Comparison of ENCODE assay signal across 10 cellular contexts in genomic region chr15:100940785-100941379, GRCh38. TPM values are rescaled to one million over a fixed set of nuclear protein-coding genes. Genes with fewer than 3 reads are reported as not detected.
DNase-seq lines count a peak whose midpoint lies in the region; ATAC-seq and TF ChIP-seq lines count a peak whose summit lies in the region.
"Had no signal": no experiment of that assay in that cellular context is flagged by ENCODE, and none has a peak within 500 bp of the region (broad histone marks: within the 10 kb centered on the region; RNA-seq: fewer than 3 reads in every experiment).

No MANE protein-coding gene starts in this region.

- peaks cover 11% of the 10 kb centered on the region for H3K4me1 ChIP-seq in lower lobe of right lung

- H3K9me3 ChIP-seq in lower lobe of right lung = no peaks in the 10 kb centered on the region

- peak; percentile 45 for DNase-seq in KG1 (lab: John Stamatoyannopoulos, UW)
- DNase-seq in lower lobe of right lung = peak; percentile 66
- no peak for DNase-seq in anterior cingulate cortex (lab: John Stamatoyannopoulos, UW)
- no peak for DNase-seq in stimulated activated naive CD4-positive, alpha-beta T cell treated with Interleukin-2 at 50 U/mL for 16 hours (lab: John Stamatoyannopoulos, UW)
- DNase-seq in activated T-helper 1 cell treated with anti-CD3 and anti-CD28 coated beads, Interleukin-12 subunit alpha, Interleukin-12 subunit beta, Interleukin-2, Interleukin-4 antibody, amounts not matched to agents 30 ng/mL and 10 ng/mL and 1 ng/mL, durations not matched to agents 14 hours and 24 hours and 36 hours (ENCODE audit: low spot score) = no peak
- DNase-seq in NCI-H82 (lab: John Stamatoyannopoulos, UW) = no peak
- DNase-seq: activated T-cell treated with anti-CD3 and anti-CD28 coated beads, Interleukin-2, amount 50 U/mL, for 1 hour; midbrain had no signal

- no peaks in the 10 kb centered on the region for H3K9me3 Mint-ChIP-seq in activated T-helper 1 cell treated with anti-CD3 and anti-CD28 coated beads, Interleukin-12 subunit alpha, Interleukin-12 subunit beta, Interleukin-2, Interleukin-4 antibody, amounts not matched to agents 30 ng/mL and 10 ng/mL and 1 ng/mL, durations not matched to agents 14 hours and 24 hours and 36 hours

- H3K27me3 ChIP-seq in lower lobe of right lung (ENCODE audit: low read depth) = no peaks in the 10 kb centered on the region

- H3K36me3 ChIP-seq in lower lobe of right lung = no peaks in the 10 kb centered on the region

- H3K27ac Mint-ChIP-seq in activated T-helper 1 cell treated with anti-CD3 and anti-CD28 coated beads, Interleukin-12 subunit alpha, Interleukin-12 subunit beta, Interleukin-2, Interleukin-4 antibody, amounts not matched to agents 30 ng/mL and 10 ng/mL and 1 ng/mL, durations not matched to agents 14 hours and 24 hours and 36 hours = no peak overlapping the region

- H3K27ac ChIP-seq in lower lobe of right lung = no peak overlapping the region

- no peaks in the 10 kb centered on the region for H3K4me1 Mint-ChIP-seq in activated T-helper 1 cell treated with anti-CD3 and anti-CD28 coated beads, Interleukin-12 subunit alpha, Interleukin-12 subunit beta, Interleukin-2, Interleukin-4 antibody, amounts not matched to agents 30 ng/mL and 10 ng/mL and 1 ng/mL, durations not matched to agents 14 hours and 24 hours and 36 hours (ENCODE audit: low read depth)

- no peak overlapping the region for H3K4me3 Mint-ChIP-seq in activated T-helper 1 cell treated with anti-CD3 and anti-CD28 coated beads, Interleukin-12 subunit alpha, Interleukin-12 subunit beta, Interleukin-2, Interleukin-4 antibody, amounts not matched to agents 30 ng/mL and 10 ng/mL and 1 ng/mL, durations not matched to agents 14 hours and 24 hours and 36 hours

- peak; percentile 70 for ATAC-seq in GM18868 (IDR thresholded peaks at IDR 0.05; ENCODE audit: unreplicated experiment)
- ATAC-seq in HG02623 (IDR thresholded peaks at IDR 0.05; ENCODE audit: unreplicated experiment) = peak; percentile 78
- peak; percentile 75 to 94 for ATAC-seq in lower lobe of right lung

- peaks cover 2% of the 10 kb centered on the region for H3K27me3 Mint-ChIP-seq in activated T-helper 1 cell treated with anti-CD3 and anti-CD28 coated beads, Interleukin-12 subunit alpha, Interleukin-12 subunit beta, Interleukin-2, Interleukin-4 antibody, amounts not matched to agents 30 ng/mL and 10 ng/mL and 1 ng/mL, durations not matched to agents 14 hours and 24 hours and 36 hours (ENCODE audit: insufficient read depth)

- intact Hi-C loops in lower lobe of right lung (cut with DNase I) = no loop called here
- intact Hi-C loops in activated T-helper 1 cell treated with anti-CD3 and anti-CD28 coated beads, Interleukin-12 subunit alpha, Interleukin-12 subunit beta, Interleukin-2, Interleukin-4 antibody, amounts not matched to agents 30 ng/mL and 10 ng/mL and 1 ng/mL, durations not matched to agents 14 hours and 24 hours and 36 hours (cut with micrococcal nuclease) = no loop called here

- H3K36me3 Mint-ChIP-seq in activated T-helper 1 cell treated with anti-CD3 and anti-CD28 coated beads, Interleukin-12 subunit alpha, Interleukin-12 subunit beta, Interleukin-2, Interleukin-4 antibody, amounts not matched to agents 30 ng/mL and 10 ng/mL and 1 ng/mL, durations not matched to agents 14 hours and 24 hours and 36 hours (ENCODE audit: low read depth) = no peaks in the 10 kb centered on the region

- no peak overlapping the region for H3K4me3 ChIP-seq in lower lobe of right lung

- TF ChIP-seq CTCF in lower lobe of right lung (IDR thresholded peaks at IDR 0.05) = no peak

RNA-seq across cellular contexts. Expression of gene LRRK1, which starts 21.7 kb away (rescaled TPM):
- 24.3 TPM for total RNA-seq in lower lobe of right lung
- 1.9 and 2.0 TPM in 2 replicates for total RNA-seq in activated T-helper 1 cell treated with anti-CD3 and anti-CD28 coated beads, Interleukin-12 subunit alpha, Interleukin-12 subunit beta, Interleukin-2, Interleukin-4 antibody, amounts not matched to agents 30 ng/mL and 10 ng/mL and 1 ng/mL, durations not matched to agents 14 hours and 24 hours and 36 hours

Comparison
In these comparisons a context has a peak if more than half of its experiments do, and no peak if none do; other contexts are left out.
1. DNase-seq: peak in KG1 (single experiment) and lower lobe of right lung (single experiment); none in anterior cingulate cortex (0 of 58), stimulated activated naive CD4-positive, alpha-beta T cell treated with Interleukin-2 at 50 U/mL for 16 hours (single experiment), activated T-helper 1 cell treated with anti-CD3 and anti-CD28 coated beads, Interleukin-12 subunit alpha, Interleukin-12 subunit beta, Interleukin-2, Interleukin-4 antibody, amounts not matched to agents 30 ng/mL and 10 ng/mL and 1 ng/mL, durations not matched to agents 14 hours and 24 hours and 36 hours (single experiment) and NCI-H82 (single experiment).
2. Peak in every context shown above with its lines, with median percentiles within 50 percentile points of each other: ATAC-seq.